ENCODE assay signal across 8 cellular contexts in genomic region chr15:67862771-67863441, GRCh38. TPM values are rescaled to one million over a fixed set of nuclear protein-coding genes. Genes with fewer than 3 reads are reported as not detected.
DNase-seq lines count a peak whose midpoint lies in the region; FAIRE-seq and TF ChIP-seq lines count a peak whose summit lies in the region.

No MANE protein-coding gene starts in this region.

- H3K9me3 ChIP-seq in esophagus muscularis mucosa (no peaks in the 10 kb centered on the region), stomach (no peaks in the 10 kb centered on the region)

- H3K9ac ChIP-seq in KMS-11: no peak overlapping the region

- H3K27me3 ChIP-seq in KMS-11 (ENCODE audit: insufficient read depth, low read depth) (no peaks in the 10 kb centered on the region), esophagus muscularis mucosa (peaks cover 0 to 5% (median 0%) of the 10 kb centered on the region in 4 donors), stomach (no peaks in the 10 kb centered on the region)

- no peak for DNase-seq in esophagus muscularis mucosa (ENCODE audit: extremely low spot score)
- no peak for DNase-seq in stomach
- DNase-seq in H54 (ENCODE audit: insufficient read length, low spot score): no peak
- DNase-seq in NCI-H1092 treated with DMSO at 0.1 percent for 48 hours (lab: John Stamatoyannopoulos, UW): no peak
- no peak for DNase-seq in stimulated activated CD4-positive, alpha-beta T cell treated with anti-CD3 and anti-CD28 coated beads, Interleukin-1b, Interleukin-23, amount 100 ng/mL, for 48 hours
- no peak for DNase-seq in effector CD8-positive, alpha-beta T cell (lab: John Stamatoyannopoulos, UW)

- 56% methylated on average over 15 of the region's 15 CpGs for WGBS in esophagus muscularis mucosa
- WGBS in stomach, 5 donors: 60 to 68% (median 60%) methylated on average over 15 of the region's 15 CpGs

- H3K4me3 ChIP-seq in KMS-11 (IDR thresholded peaks at IDR 0.05; ENCODE audit: insufficient read depth, low read depth, low read length) (no peak overlapping the region), esophagus muscularis mucosa (peak overlapping the region; percentile 46 to 58 (median 52)), stomach (peak overlapping the region; percentile 43 to 58 (median 48))

- TF ChIP-seq EP300 in esophagus muscularis mucosa (IDR thresholded peaks at IDR 0.05) (no peak), stomach (IDR thresholded peaks at IDR 0.05) (no peak)

- H2AFZ ChIP-seq in KMS-11 (ENCODE audit: low read depth): peak overlapping the region; percentile 96; the same call in 1 of the 2 replicates

- peak overlapping the region; percentile 80; the same call in 1 of the 2 replicates for H3K4me2 ChIP-seq in KMS-11

- no peaks in the 10 kb centered on the region for H3K79me2 ChIP-seq in KMS-11 (ENCODE audit: insufficient read depth, low read depth)

- no peak for TF ChIP-seq CTCF in KMS-11 (conservative IDR thresholded peaks at IDR 0.05; ENCODE audit: low read depth, low read length)
- TF ChIP-seq CTCF in esophagus muscularis mucosa (IDR thresholded peaks at IDR 0.05): no peak
- TF ChIP-seq CTCF in stomach (IDR thresholded peaks at IDR 0.05): no peak

- no peaks in the 10 kb centered on the region for H3K36me3 ChIP-seq in KMS-11 (ENCODE audit: insufficient read depth)
- H3K36me3 ChIP-seq in esophagus muscularis mucosa: no peaks in the 10 kb centered on the region
- H3K36me3 ChIP-seq in stomach: no peaks in the 10 kb centered on the region

- FAIRE-seq in H54 (lab: Jason Lieb, UNC): no peak

- H3K4me1 ChIP-seq in KMS-11 (ENCODE audit: low read depth, poor library complexity, severe bottlenecking) (no peaks in the 10 kb centered on the region), esophagus muscularis mucosa (peaks cover 11 to 26% (median 17%) of the 10 kb centered on the region in 4 donors), stomach (peaks cover 4 to 16% (median 15%) of the 10 kb centered on the region in 4 donors)

- peak; percentile 31 for TF ChIP-seq POLR2A in GM19099 (IDR thresholded peaks at IDR 0.05; ENCODE audit: extremely low read depth, insufficient read length, low read depth)
- TF ChIP-seq POLR2A in esophagus muscularis mucosa (IDR thresholded peaks at IDR 0.05; ENCODE audit: low read depth): no peak
- no peak for TF ChIP-seq POLR2A in stomach (IDR thresholded peaks at IDR 0.05)
- TF ChIP-seq POLR2A in H54 (IDR thresholded peaks at IDR 0.05; ENCODE audit: low read depth, low read length): no peak

- H3K27ac ChIP-seq in KMS-11 (no peak overlapping the region), esophagus muscularis mucosa (replicated peaks in 1 of 4) (peak overlapping the region; percentile 59 to 73 (median 69)), stomach (peak overlapping the region in 4 of 5 donors; percentile 57 to 80 (median 66))

- H4K20me1 ChIP-seq in KMS-11 (ENCODE audit: insufficient read depth): no peaks in the 10 kb centered on the region

- intact Hi-C loops in esophagus muscularis mucosa (cut with DNase I) (loop anchor here (2.0 to 5.0 kb wide), 4 partner anchors 99 to 348 kb away; no protein-coding TSS in a partner anchor), stomach (cut with DNase I; ENCODE audit: low total_unique reads) (loop anchor here (5.0 to 10.0 kb wide), 2 partner anchors 294 to 352 kb away; no protein-coding TSS in a partner anchor)

RNA-seq across cellular contexts. Expression of gene RNU6-1, which starts 23.1 kb away (rescaled TPM):
- total RNA-seq in esophagus muscularis mucosa (not detected), stomach (not detected)
- polyA plus RNA-seq in stomach: not detected

RNA-seq across cellular contexts. Expression of gene SKOR1, which starts 37.6 kb away (rescaled TPM):
- total RNA-seq in esophagus muscularis mucosa (1 to 10 TPM in 1 of 4 donors, under 1 TPM in 3; 0.58 to 1.2 (median 0.84) TPM), stomach (1 to 10 TPM in 2 of 5 donors, under 1 TPM in 2, not detected in 1; 0.14 to 5.8 (median 2.9) TPM)
- under 1 TPM in 2 of 3 donors, not detected in 1; 0.20 to 0.46 TPM for polyA plus RNA-seq in stomach
